Comparison of ENCODE assay signal across 1 cellular context in the genomic region with DNA sequence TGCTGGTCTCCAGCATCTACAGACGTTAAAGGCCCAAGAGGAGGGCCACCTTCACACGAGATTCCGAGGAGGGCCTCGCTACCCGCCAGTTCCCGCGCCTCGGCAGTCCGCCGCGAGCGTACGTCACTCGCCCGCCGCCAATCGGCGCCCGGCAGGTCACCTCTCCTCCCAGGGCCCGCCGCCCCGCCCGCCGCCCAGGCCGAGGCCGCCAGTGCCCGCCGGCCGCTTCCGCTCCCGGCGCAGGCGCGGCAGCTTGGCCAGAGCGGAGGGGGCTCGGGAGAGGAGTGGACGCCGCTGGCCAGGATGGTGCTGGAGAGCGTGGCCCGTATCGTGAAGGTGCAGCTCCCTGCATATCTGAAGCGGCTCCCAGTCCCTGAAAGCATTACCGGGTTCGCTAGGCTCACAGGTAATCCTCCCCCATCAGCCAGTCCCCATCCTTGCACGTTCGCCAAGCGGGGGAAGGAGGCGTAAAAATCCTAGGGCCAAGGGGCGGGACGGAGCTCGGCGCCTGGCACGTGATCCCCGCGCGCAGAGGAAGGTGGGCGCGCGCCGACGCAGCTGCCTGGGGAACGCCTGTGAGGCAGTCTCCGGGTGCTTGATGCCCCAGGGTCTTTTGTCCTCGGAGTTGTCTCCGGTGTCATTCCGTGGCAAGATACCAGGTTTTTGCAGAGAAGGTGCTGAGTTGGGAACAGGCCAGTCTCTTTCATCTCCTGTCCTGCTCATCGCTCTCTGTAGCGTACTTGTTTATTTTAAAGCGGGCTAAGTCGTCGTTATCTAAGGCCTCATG.
A peak's percentile ranks its signal among the peaks of the same experiment; 100 is the strongest.
TF ChIP-seq lines count a peak whose summit lies in the region.

A gene with protein sequence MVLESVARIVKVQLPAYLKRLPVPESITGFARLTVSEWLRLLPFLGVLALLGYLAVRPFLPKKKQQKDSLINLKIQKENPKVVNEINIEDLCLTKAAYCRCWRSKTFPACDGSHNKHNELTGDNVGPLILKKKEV (plus strand): TSS at position 211 of the 787 bp plus-strand sequence. CDS start 93 bp downstream, at position 304.

TF ChIP-seq in HepG2, 621 proteins besides CTCF, POLR2A, EP300 and RAD21 (continued from another document and continues in another):
- TF ChIP-seq, protein P1, sequence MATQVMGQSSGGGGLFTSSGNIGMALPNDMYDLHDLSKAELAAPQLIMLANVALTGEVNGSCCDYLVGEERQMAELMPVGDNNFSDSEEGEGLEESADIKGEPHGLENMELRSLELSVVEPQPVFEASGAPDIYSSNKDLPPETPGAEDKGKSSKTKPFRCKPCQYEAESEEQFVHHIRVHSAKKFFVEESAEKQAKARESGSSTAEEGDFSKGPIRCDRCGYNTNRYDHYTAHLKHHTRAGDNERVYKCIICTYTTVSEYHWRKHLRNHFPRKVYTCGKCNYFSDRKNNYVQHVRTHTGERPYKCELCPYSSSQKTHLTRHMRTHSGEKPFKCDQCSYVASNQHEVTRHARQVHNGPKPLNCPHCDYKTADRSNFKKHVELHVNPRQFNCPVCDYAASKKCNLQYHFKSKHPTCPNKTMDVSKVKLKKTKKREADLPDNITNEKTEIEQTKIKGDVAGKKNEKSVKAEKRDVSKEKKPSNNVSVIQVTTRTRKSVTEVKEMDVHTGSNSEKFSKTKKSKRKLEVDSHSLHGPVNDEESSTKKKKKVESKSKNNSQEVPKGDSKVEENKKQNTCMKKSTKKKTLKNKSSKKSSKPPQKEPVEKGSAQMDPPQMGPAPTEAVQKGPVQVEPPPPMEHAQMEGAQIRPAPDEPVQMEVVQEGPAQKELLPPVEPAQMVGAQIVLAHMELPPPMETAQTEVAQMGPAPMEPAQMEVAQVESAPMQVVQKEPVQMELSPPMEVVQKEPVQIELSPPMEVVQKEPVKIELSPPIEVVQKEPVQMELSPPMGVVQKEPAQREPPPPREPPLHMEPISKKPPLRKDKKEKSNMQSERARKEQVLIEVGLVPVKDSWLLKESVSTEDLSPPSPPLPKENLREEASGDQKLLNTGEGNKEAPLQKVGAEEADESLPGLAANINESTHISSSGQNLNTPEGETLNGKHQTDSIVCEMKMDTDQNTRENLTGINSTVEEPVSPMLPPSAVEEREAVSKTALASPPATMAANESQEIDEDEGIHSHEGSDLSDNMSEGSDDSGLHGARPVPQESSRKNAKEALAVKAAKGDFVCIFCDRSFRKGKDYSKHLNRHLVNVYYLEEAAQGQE (IDR thresholded peaks at IDR 0.05; ENCODE audit: borderline replicate concordance in 1 of 2, low read depth in 1 of 2, low read length in 2 of 2), result no peak
- TF ChIP-seq, protein P2, sequence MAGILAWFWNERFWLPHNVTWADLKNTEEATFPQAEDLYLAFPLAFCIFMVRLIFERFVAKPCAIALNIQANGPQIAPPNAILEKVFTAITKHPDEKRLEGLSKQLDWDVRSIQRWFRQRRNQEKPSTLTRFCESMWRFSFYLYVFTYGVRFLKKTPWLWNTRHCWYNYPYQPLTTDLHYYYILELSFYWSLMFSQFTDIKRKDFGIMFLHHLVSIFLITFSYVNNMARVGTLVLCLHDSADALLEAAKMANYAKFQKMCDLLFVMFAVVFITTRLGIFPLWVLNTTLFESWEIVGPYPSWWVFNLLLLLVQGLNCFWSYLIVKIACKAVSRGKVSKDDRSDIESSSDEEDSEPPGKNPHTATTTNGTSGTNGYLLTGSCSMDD (CRISPR knock-in tag; IDR thresholded peaks at IDR 0.05), result no peak
- TF ChIP-seq RORA (CRISPR knock-in tag; IDR thresholded peaks at IDR 0.05) (no peak), SIN3B (IDR thresholded peaks at IDR 0.05; ENCODE audit: low read length) (no peak), KLF11 (CRISPR knock-in tag; IDR thresholded peaks at IDR 0.05) (no peak; the same call in 1 of the 2 replicates), ZKSCAN1 (IDR thresholded peaks at IDR 0.05; ENCODE audit: low read length) (no peak), SIN3A (IDR thresholded peaks at IDR 0.05; ENCODE audit: borderline replicate concordance, low read depth, low read length) (peak; percentile 46; the same call in 1 of the 2 replicates), HES4 (CRISPR knock-in tag; IDR thresholded peaks at IDR 0.05; ENCODE audit: borderline replicate concordance) (no peak), ZNF619 (CRISPR knock-in tag; IDR thresholded peaks at IDR 0.05) (no peak; the same call in 1 of the 2 replicates), GABPB1 (CRISPR knock-in tag; IDR thresholded peaks at IDR 0.05) (peak; percentile 83), ZNF776 (CRISPR knock-in tag; IDR thresholded peaks at IDR 0.05) (peak; percentile 53), ZNF737 (CRISPR knock-in tag; IDR thresholded peaks at IDR 0.05; ENCODE audit: borderline replicate concordance) (0 out of 2 replicates have a peak, but pooled peaks have one; percentile 73), BORCS8-MEF2B (CRISPR knock-in tag; IDR thresholded peaks at IDR 0.05) (peak; percentile 93), ZFY (CRISPR knock-in tag; IDR thresholded peaks at IDR 0.05) (peak; percentile 92), ZFAT (CRISPR knock-in tag; conservative IDR thresholded peaks at IDR 0.05) (no peak), ZNF577 (CRISPR knock-in tag; IDR thresholded peaks at IDR 0.05; ENCODE audit: borderline replicate concordance, low read depth) (0 out of 2 replicates have a peak, but pooled peaks have one; percentile 84), ZNF282 (IDR thresholded peaks at IDR 0.05; ENCODE audit: partially characterized antibody) (no peak), ZNF674 (CRISPR knock-in tag; IDR thresholded peaks at IDR 0.05; ENCODE audit: low read depth) (no peak), SAP130 (CRISPR knock-in tag; IDR thresholded peaks at IDR 0.05; ENCODE audit: low read depth) (peak; percentile 85), JUN (CRISPR knock-in tag; IDR thresholded peaks at IDR 0.05) (no peak; the same call in none of the 2 replicates), SOX5 (CRISPR knock-in tag; IDR thresholded peaks at IDR 0.05; ENCODE audit: borderline replicate concordance) (peak; percentile 45; the same call in 1 of the 2 replicates), MEF2D (CRISPR knock-in tag; IDR thresholded peaks at IDR 0.05) (peak; percentile 58), ELF1 (CRISPR knock-in tag; IDR thresholded peaks at IDR 0.05) (peak; percentile 41; the same call in 1 of the 2 replicates), ISL2 (CRISPR knock-in tag; IDR thresholded peaks at IDR 0.05) (no peak), ZIK1 (CRISPR knock-in tag; IDR thresholded peaks at IDR 0.05; ENCODE audit: borderline replicate concordance, low read depth) (peak; percentile 71), ZNF20 (CRISPR knock-in tag; IDR thresholded peaks at IDR 0.05) (no peak), TAF1 (CRISPR knock-in tag; IDR thresholded peaks at IDR 0.05) (peak; percentile 85), ZSCAN9 (CRISPR knock-in tag; IDR thresholded peaks at IDR 0.05; ENCODE audit: borderline replicate concordance) (peak; percentile 79), RBFOX2 (IDR thresholded peaks at IDR 0.05; ENCODE audit: low read depth, low read length) (peak; percentile 96), ZNF816 (CRISPR knock-in tag; IDR thresholded peaks at IDR 0.05; ENCODE audit: borderline replicate concordance) (0 out of 2 replicates have a peak, but pooled peaks have one; percentile 44), KAT2B (IDR thresholded peaks at IDR 0.05; ENCODE audit: borderline replicate concordance, low read depth, low read length) (no peak), ETV6 (CRISPR knock-in tag; conservative IDR thresholded peaks at IDR 0.05) (0 out of 2 replicates have a peak, but pooled peaks have one; percentile 46), TBP (CRISPR knock-in tag; IDR thresholded peaks at IDR 0.05) (no peak), RFX5 (IDR thresholded peaks at IDR 0.05; ENCODE audit: low read depth, low read length) (0 out of 2 replicates have a peak, but pooled peaks have one; percentile 12), FOXJ3 (CRISPR knock-in tag; IDR thresholded peaks at IDR 0.05; ENCODE audit: borderline replicate concordance) (no peak), MAFK (conservative IDR thresholded peaks at IDR 0.05 in 1 of 2, IDR thresholded peaks at IDR 0.05 in 1 of 2; ENCODE audit: low read length in 2 of 2) (no peak), ZC3H13 (CRISPR knock-in tag; IDR thresholded peaks at IDR 0.05) (peak; percentile 95), FOXC1 (CRISPR knock-in tag; IDR thresholded peaks at IDR 0.05; ENCODE audit: borderline replicate concordance) (peak; percentile 99), NFYB (CRISPR knock-in tag; IDR thresholded peaks at IDR 0.05) (peak; percentile 64)
- TF ChIP-seq, protein P3, sequence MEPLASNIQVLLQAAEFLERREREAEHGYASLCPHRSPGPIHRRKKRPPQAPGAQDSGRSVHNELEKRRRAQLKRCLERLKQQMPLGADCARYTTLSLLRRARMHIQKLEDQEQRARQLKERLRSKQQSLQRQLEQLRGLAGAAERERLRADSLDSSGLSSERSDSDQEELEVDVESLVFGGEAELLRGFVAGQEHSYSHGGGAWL (CRISPR knock-in tag; IDR thresholded peaks at IDR 0.05), result peak; percentile 82
- TF ChIP-seq, protein P4, sequence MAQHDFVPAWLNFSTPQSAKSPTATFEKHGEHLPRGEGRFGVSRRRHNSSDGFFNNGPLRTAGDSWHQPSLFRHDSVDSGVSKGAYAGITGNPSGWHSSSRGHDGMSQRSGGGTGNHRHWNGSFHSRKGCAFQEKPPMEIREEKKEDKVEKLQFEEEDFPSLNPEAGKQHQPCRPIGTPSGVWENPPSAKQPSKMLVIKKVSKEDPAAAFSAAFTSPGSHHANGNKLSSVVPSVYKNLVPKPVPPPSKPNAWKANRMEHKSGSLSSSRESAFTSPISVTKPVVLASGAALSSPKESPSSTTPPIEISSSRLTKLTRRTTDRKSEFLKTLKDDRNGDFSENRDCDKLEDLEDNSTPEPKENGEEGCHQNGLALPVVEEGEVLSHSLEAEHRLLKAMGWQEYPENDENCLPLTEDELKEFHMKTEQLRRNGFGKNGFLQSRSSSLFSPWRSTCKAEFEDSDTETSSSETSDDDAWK (CRISPR knock-in tag; IDR thresholded peaks at IDR 0.05), result no peak
- TF ChIP-seq, protein P5, sequence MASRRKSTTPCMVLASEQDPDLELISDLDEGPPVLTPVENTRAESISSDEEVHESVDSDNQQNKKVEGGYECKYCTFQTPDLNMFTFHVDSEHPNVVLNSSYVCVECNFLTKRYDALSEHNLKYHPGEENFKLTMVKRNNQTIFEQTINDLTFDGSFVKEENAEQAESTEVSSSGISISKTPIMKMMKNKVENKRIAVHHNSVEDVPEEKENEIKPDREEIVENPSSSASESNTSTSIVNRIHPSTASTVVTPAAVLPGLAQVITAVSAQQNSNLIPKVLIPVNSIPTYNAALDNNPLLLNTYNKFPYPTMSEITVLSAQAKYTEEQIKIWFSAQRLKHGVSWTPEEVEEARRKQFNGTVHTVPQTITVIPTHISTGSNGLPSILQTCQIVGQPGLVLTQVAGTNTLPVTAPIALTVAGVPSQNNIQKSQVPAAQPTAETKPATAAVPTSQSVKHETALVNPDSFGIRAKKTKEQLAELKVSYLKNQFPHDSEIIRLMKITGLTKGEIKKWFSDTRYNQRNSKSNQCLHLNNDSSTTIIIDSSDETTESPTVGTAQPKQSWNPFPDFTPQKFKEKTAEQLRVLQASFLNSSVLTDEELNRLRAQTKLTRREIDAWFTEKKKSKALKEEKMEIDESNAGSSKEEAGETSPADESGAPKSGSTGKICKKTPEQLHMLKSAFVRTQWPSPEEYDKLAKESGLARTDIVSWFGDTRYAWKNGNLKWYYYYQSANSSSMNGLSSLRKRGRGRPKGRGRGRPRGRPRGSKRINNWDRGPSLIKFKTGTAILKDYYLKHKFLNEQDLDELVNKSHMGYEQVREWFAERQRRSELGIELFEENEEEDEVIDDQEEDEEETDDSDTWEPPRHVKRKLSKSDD (CRISPR knock-in tag; IDR thresholded peaks at IDR 0.05; ENCODE audit: low read depth), result peak; percentile 63; the same call in 1 of the 2 replicates
- TF ChIP-seq, protein P6, sequence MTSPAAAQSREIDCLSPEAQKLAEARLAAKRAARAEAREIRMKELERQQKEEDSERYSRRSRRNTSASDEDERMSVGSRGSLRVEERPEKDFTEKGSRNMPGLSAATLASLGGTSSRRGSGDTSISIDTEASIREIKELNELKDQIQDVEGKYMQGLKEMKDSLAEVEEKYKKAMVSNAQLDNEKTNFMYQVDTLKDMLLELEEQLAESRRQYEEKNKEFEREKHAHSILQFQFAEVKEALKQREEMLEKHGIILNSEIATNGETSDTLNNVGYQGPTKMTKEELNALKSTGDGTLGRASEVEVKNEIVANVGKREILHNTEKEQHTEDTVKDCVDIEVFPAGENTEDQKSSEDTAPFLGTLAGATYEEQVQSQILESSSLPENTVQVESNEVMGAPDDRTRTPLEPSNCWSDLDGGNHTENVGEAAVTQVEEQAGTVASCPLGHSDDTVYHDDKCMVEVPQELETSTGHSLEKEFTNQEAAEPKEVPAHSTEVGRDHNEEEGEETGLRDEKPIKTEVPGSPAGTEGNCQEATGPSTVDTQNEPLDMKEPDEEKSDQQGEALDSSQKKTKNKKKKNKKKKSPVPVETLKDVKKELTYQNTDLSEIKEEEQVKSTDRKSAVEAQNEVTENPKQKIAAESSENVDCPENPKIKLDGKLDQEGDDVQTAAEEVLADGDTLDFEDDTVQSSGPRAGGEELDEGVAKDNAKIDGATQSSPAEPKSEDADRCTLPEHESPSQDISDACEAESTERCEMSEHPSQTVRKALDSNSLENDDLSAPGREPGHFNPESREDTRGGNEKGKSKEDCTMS (CRISPR knock-in tag; conservative IDR thresholded peaks at IDR 0.05), result no peak
- TF ChIP-seq, protein P7, sequence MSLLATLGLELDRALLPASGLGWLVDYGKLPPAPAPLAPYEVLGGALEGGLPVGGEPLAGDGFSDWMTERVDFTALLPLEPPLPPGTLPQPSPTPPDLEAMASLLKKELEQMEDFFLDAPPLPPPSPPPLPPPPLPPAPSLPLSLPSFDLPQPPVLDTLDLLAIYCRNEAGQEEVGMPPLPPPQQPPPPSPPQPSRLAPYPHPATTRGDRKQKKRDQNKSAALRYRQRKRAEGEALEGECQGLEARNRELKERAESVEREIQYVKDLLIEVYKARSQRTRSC (CRISPR knock-in tag; IDR thresholded peaks at IDR 0.05; ENCODE audit: low read depth), result peak; percentile 97; the same call in 1 of the 2 replicates
- TF ChIP-seq, protein P8, sequence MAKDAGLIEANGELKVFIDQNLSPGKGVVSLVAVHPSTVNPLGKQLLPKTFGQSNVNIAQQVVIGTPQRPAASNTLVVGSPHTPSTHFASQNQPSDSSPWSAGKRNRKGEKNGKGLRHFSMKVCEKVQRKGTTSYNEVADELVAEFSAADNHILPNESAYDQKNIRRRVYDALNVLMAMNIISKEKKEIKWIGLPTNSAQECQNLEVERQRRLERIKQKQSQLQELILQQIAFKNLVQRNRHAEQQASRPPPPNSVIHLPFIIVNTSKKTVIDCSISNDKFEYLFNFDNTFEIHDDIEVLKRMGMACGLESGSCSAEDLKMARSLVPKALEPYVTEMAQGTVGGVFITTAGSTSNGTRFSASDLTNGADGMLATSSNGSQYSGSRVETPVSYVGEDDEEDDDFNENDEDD (CRISPR knock-in tag; IDR thresholded peaks at IDR 0.05; ENCODE audit: borderline replicate concordance), result peak; percentile 92
- TF ChIP-seq, protein P9, sequence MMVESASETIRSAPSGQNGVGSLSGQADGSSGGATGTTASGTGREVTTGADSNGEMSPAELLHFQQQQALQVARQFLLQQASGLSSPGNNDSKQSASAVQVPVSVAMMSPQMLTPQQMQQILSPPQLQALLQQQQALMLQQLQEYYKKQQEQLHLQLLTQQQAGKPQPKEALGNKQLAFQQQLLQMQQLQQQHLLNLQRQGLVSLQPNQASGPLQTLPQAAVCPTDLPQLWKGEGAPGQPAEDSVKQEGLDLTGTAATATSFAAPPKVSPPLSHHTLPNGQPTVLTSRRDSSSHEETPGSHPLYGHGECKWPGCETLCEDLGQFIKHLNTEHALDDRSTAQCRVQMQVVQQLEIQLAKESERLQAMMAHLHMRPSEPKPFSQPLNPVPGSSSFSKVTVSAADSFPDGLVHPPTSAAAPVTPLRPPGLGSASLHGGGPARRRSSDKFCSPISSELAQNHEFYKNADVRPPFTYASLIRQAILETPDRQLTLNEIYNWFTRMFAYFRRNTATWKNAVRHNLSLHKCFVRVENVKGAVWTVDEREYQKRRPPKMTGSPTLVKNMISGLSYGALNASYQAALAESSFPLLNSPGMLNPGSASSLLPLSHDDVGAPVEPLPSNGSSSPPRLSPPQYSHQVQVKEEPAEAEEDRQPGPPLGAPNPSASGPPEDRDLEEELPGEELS (CRISPR knock-in tag; IDR thresholded peaks at IDR 0.05), result peak; percentile 61
